ENCODE assay signal across 35 cellular contexts in genomic region chr2:121486191-121486590, GRCh38. TPM values are rescaled to one million over a fixed set of nuclear protein-coding genes. Genes with fewer than 3 reads are reported as not detected.
"Had no signal": no experiment of that assay in that cellular context is flagged by ENCODE, and none has a peak within 500 bp of the region (broad histone marks: within the 10 kb centered on the region; RNA-seq: fewer than 3 reads in every experiment).

No MANE protein-coding gene starts in this region.

- DNase-seq: activated CD4-positive, alpha-beta memory T cell treated with anti-CD3 and anti-CD28 coated beads, Interleukin-2, amount 10 ng/mL, durations not matched to agents 7 days and 5 days; activated CD4-positive, alpha-beta T cell treated with anti-CD3 and anti-CD28 coated beads, Interleukin-2, amount 10 ng/mL, durations not matched to agents 7 days and 5 days; activated CD4-positive, CD25-positive, alpha-beta regulatory T cell treated with anti-CD3 and anti-CD28 coated beads, Interleukin-2, amount 50 U/mL, for 72 hours; activated CD8-positive, alpha-beta memory T cell treated with anti-CD3 and anti-CD28 coated beads, Interleukin-2, amount 50 U/mL, for 48 hours; activated gamma-delta T cell; activated naive CD4-positive, alpha-beta T cell treated with anti-CD3 and anti-CD28 coated beads, Interleukin-2, amount 10 ng/mL, durations not matched to agents 7 days and 5 days; activated T-cell treated with anti-CD3 and anti-CD28 coated beads, Interleukin-2, amount 50 U/mL, for 24 hours; amniotic stem cell; effector CD8-positive, alpha-beta T cell; foreskin melanocyte; left ventricle myocardium inferior; mucosa of descending colon; retina; stimulated activated CD4-positive, alpha-beta T cell treated with anti-CD3 and anti-CD28 coated beads, Interleukin-4, amount 100 ng/mL, for 4 hours; stimulated activated CD8-positive, alpha-beta memory T cell treated with anti-CD3 and anti-CD28 coated beads, Interleukin-4, amount 100 ng/mL, for 48 hours; stimulated activated naive CD8-positive, alpha-beta T cell treated with anti-CD3 and anti-CD28 coated beads, Interleukin-15, amount 100 ng/mL, for 72 hours; substantia nigra; T-helper 17 cell; T1000; thyroid gland; upper lobe of left lung had no signal

- H3K27me3 Mint-ChIP-seq: activated CD4-positive, alpha-beta memory T cell treated with anti-CD3 and anti-CD28 coated beads, Interleukin-2, amount 10 ng/mL, durations not matched to agents 7 days and 5 days; activated CD4-positive, alpha-beta T cell treated with anti-CD3 and anti-CD28 coated beads, Interleukin-2, amount 10 ng/mL, durations not matched to agents 7 days and 5 days; activated naive CD4-positive, alpha-beta T cell treated with anti-CD3 and anti-CD28 coated beads, Interleukin-2, amount 10 ng/mL, durations not matched to agents 7 days and 5 days; activated T-cell treated with anti-CD3 and anti-CD28 coated beads, Interleukin-2, amount 50 U/mL, for 24 hours; natural killer cell treated with Interleukin-12 subunit alpha and Interleukin-12 subunit beta and Interleukin-15 and Interleukin-18, amount 100 ng/mL, for 72 hours; stimulated activated memory B cell treated with anti-CD40 and anti-IgM and Interleukin-4, amounts not matched to agents 10 μg/mL and 1 μg/mL and 100 μg/mL, for 72 hours; stimulated activated naive CD8-positive, alpha-beta T cell treated with anti-CD3 and anti-CD28 coated beads, Interleukin-15, amount 100 ng/mL, for 72 hours; T-helper 17 cell had no signal

- H3K36me3 Mint-ChIP-seq: natural killer cell treated with Interleukin-12 subunit alpha and Interleukin-12 subunit beta and Interleukin-15 and Interleukin-18, amount 100 ng/mL, for 72 hours had no signal

- H3K9me3 Mint-ChIP-seq: activated CD4-positive, alpha-beta memory T cell treated with anti-CD3 and anti-CD28 coated beads, Interleukin-2, amount 10 ng/mL, durations not matched to agents 7 days and 5 days; activated CD4-positive, alpha-beta T cell treated with anti-CD3 and anti-CD28 coated beads, Interleukin-2, amount 10 ng/mL, durations not matched to agents 7 days and 5 days; activated naive CD4-positive, alpha-beta T cell treated with anti-CD3 and anti-CD28 coated beads, Interleukin-2, amount 10 ng/mL, durations not matched to agents 7 days and 5 days; activated T-cell treated with anti-CD3 and anti-CD28 coated beads, Interleukin-2, amount 50 U/mL, for 24 hours; natural killer cell treated with Interleukin-12 subunit alpha and Interleukin-12 subunit beta and Interleukin-15 and Interleukin-18, amount 100 ng/mL, for 72 hours; stimulated activated memory B cell treated with anti-CD40 and anti-IgM and Interleukin-4, amounts not matched to agents 10 μg/mL and 1 μg/mL and 100 μg/mL, for 72 hours; stimulated activated naive CD8-positive, alpha-beta T cell treated with anti-CD3 and anti-CD28 coated beads, Interleukin-15, amount 100 ng/mL, for 72 hours had no signal

- H3K27ac Mint-ChIP-seq: activated CD4-positive, alpha-beta memory T cell treated with anti-CD3 and anti-CD28 coated beads, Interleukin-2, amount 10 ng/mL, durations not matched to agents 7 days and 5 days; activated CD4-positive, alpha-beta T cell treated with anti-CD3 and anti-CD28 coated beads, Interleukin-2, amount 10 ng/mL, durations not matched to agents 7 days and 5 days; activated naive CD4-positive, alpha-beta T cell treated with anti-CD3 and anti-CD28 coated beads, Interleukin-2, amount 10 ng/mL, durations not matched to agents 7 days and 5 days; activated T-cell treated with anti-CD3 and anti-CD28 coated beads, Interleukin-2, amount 50 U/mL, for 24 hours; natural killer cell treated with Interleukin-12 subunit alpha and Interleukin-12 subunit beta and Interleukin-15 and Interleukin-18, amount 100 ng/mL, for 72 hours; stimulated activated memory B cell treated with anti-CD40 and anti-IgM and Interleukin-4, amounts not matched to agents 10 μg/mL and 1 μg/mL and 100 μg/mL, for 72 hours; stimulated activated naive CD8-positive, alpha-beta T cell treated with anti-CD3 and anti-CD28 coated beads, Interleukin-15, amount 100 ng/mL, for 72 hours; T-helper 17 cell had no signal

- H3K4me3 ChIP-seq: left ventricle myocardium inferior, lung, mucosa of descending colon, skin epidermis, thyroid gland, upper lobe of left lung, vagina had no signal

- ATAC-seq: esophagus mucosa; mucosa of descending colon; natural killer cell treated with Interleukin-12 subunit alpha and Interleukin-12 subunit beta and Interleukin-15 and Interleukin-18, amount 100 ng/mL, for 72 hours; sciatic nerve; stimulated activated memory B cell treated with anti-CD40 and anti-IgM and Interleukin-4, amounts not matched to agents 10 μg/mL and 1 μg/mL and 100 μg/mL, for 72 hours; stimulated activated naive CD8-positive, alpha-beta T cell treated with anti-CD3 and anti-CD28 coated beads, Interleukin-15, amount 100 ng/mL, for 72 hours; T-helper 17 cell had no signal

- H3K27me3 ChIP-seq: thyroid gland, upper lobe of left lung, vagina had no signal

- H3K36me3 ChIP-seq: left ventricle myocardium inferior, thyroid gland, vagina had no signal

- H3K27ac ChIP-seq: left ventricle myocardium inferior, thyroid gland, upper lobe of left lung, vagina had no signal

- FAIRE-seq: colon, islet of Langerhans had no signal

- H3K4me3 Mint-ChIP-seq: activated CD4-positive, alpha-beta memory T cell treated with anti-CD3 and anti-CD28 coated beads, Interleukin-2, amount 10 ng/mL, durations not matched to agents 7 days and 5 days; activated CD4-positive, alpha-beta T cell treated with anti-CD3 and anti-CD28 coated beads, Interleukin-2, amount 10 ng/mL, durations not matched to agents 7 days and 5 days; activated naive CD4-positive, alpha-beta T cell treated with anti-CD3 and anti-CD28 coated beads, Interleukin-2, amount 10 ng/mL, durations not matched to agents 7 days and 5 days; activated T-cell treated with anti-CD3 and anti-CD28 coated beads, Interleukin-2, amount 50 U/mL, for 24 hours; natural killer cell treated with Interleukin-12 subunit alpha and Interleukin-12 subunit beta and Interleukin-15 and Interleukin-18, amount 100 ng/mL, for 72 hours; stimulated activated memory B cell treated with anti-CD40 and anti-IgM and Interleukin-4, amounts not matched to agents 10 μg/mL and 1 μg/mL and 100 μg/mL, for 72 hours; stimulated activated naive CD8-positive, alpha-beta T cell treated with anti-CD3 and anti-CD28 coated beads, Interleukin-15, amount 100 ng/mL, for 72 hours; T-helper 17 cell had no signal

- H3K9me3 ChIP-seq: left ventricle myocardium inferior, mucosa of descending colon, thyroid gland, upper lobe of left lung, vagina had no signal

RNA-seq across cellular contexts. Expression of gene RNU4ATAC, which starts 44.5 kb away (rescaled TPM):
- total RNA-seq: activated CD4-positive, alpha-beta memory T cell treated with anti-CD3 and anti-CD28 coated beads, Interleukin-2, amount 10 ng/mL, durations not matched to agents 7 days and 5 days; activated CD4-positive, alpha-beta T cell treated with anti-CD3 and anti-CD28 coated beads, Interleukin-2, amount 10 ng/mL, durations not matched to agents 7 days and 5 days; dermis microvascular lymphatic vessel endothelial cell; esophagus mucosa; lung; mesenteric fat pad; myocyte; natural killer cell treated with Interleukin-12 subunit alpha and Interleukin-12 subunit beta and Interleukin-15 and Interleukin-18, amount 100 ng/mL, for 72 hours; omental fat pad; posterior vena cava; sciatic nerve; T-helper 17 cell; thyroid gland; upper lobe of left lung; vagina had no signal
